1 cellular context compared by ENCODE assay signal in the genomic region with DNA sequence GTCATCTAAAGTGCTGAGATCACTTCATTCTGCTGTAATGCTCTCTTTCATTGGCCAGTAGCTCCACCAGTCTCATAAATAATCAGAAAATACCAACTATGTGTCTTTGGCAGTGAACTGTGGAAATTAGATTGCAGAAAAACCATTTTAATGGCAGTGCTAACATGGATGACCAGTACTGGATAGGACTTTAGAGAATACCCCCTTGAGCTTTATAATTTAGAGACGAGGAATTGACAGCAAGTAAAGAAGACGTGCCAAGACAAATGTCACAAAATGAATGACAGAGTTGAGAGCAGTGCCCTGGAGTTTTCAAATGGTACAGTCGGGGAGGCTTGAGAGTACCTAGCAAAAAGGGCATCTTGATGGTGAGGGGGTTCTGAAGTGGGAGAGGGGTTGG.
TF ChIP-seq lines count a peak whose summit lies in the region.

No MANE protein-coding gene starts in this region.

TF ChIP-seq in K562, 482 proteins besides CTCF, POLR2A, EP300 and RAD21:
- TF ChIP-seq, protein P1, sequence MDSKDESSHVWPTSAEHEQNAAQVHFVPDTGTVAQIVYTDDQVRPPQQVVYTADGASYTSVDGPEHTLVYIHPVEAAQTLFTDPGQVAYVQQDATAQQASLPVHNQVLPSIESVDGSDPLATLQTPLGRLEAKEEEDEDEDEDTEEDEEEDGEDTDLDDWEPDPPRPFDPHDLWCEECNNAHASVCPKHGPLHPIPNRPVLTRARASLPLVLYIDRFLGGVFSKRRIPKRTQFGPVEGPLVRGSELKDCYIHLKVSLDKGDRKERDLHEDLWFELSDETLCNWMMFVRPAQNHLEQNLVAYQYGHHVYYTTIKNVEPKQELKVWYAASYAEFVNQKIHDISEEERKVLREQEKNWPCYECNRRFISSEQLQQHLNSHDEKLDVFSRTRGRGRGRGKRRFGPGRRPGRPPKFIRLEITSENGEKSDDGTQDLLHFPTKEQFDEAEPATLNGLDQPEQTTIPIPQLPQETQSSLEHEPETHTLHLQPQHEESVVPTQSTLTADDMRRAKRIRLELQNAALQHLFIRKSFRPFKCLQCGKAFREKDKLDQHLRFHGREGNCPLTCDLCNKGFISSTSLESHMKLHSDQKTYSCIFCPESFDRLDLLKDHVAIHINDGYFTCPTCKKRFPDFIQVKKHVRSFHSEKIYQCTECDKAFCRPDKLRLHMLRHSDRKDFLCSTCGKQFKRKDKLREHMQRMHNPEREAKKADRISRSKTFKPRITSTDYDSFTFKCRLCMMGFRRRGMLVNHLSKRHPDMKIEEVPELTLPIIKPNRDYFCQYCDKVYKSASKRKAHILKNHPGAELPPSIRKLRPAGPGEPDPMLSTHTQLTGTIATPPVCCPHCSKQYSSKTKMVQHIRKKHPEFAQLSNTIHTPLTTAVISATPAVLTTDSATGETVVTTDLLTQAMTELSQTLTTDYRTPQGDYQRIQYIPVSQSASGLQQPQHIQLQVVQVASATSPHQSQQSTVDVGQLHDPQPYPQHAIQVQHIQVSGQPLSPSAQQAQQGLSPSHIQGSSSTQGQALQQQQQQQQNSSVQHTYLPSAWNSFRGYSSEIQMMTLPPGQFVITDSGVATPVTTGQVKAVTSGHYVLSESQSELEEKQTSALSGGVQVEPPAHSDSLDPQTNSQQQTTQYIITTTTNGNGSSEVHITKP (IDR thresholded peaks at IDR 0.05; ENCODE audit: partially characterized antibody) = peak; percentile 81
- TF ChIP-seq, protein P2, sequence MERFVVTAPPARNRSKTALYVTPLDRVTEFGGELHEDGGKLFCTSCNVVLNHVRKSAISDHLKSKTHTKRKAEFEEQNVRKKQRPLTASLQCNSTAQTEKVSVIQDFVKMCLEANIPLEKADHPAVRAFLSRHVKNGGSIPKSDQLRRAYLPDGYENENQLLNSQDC (CRISPR knock-in tag; IDR thresholded peaks at IDR 0.05) = no peak
- no peak for TF ChIP-seq PURB (CRISPR knock-in tag; IDR thresholded peaks at IDR 0.05; ENCODE audit: low read depth)
- no peak for TF ChIP-seq TBL1XR1 (IDR thresholded peaks at IDR 0.05; ENCODE audit: low read length in 2 of 2)
